9 cellular contexts compared by ENCODE assay signal in genomic region chr17:50946891-50947843, GRCh38.
DNase-seq lines count a peak whose midpoint lies in the region; ATAC-seq and TF ChIP-seq lines count a peak whose summit lies in the region.
"Had no signal": no experiment of that assay in that cellular context is flagged by ENCODE, and none has a peak within 500 bp of the region (broad histone marks: within the 10 kb centered on the region; RNA-seq: fewer than 3 reads in every experiment).

No MANE protein-coding gene starts in this region.

- H3K4me1 ChIP-seq in mammary epithelial cell (ENCODE audit: insufficient read depth, low read length): peaks cover 40% of the 10 kb centered on the region
- peaks cover 81% of the 10 kb centered on the region for H3K4me1 ChIP-seq in mucosa of stomach (ENCODE audit: control insufficient read depth, insufficient read depth, low read length)
- H3K4me1 ChIP-seq in upper lobe of left lung: peaks cover 38 to 57% (median 51%) of the 10 kb centered on the region in 4 donors

- DNase-seq in MCF 10A (ENCODE audit: unreplicated experiment) (no peak), mammary epithelial cell (no peak), chondrocyte (ENCODE audit: low spot score) (peak; percentile 59), upper lobe of left lung (no peak), Kasumi-1 (lab: John Stamatoyannopoulos, UW) (no peak), NCI-H446 (lab: John Stamatoyannopoulos, UW) (no peak)
- DNase-seq: HCEC 1CT had no signal

- H4K20me1 ChIP-seq in mammary epithelial cell (ENCODE audit: insufficient read depth, low read length): no peaks in the 10 kb centered on the region

- no peak overlapping the region for H2AFZ ChIP-seq in mammary epithelial cell (ENCODE audit: low read depth, low read length)

- BruUV-seq in MCF 10A (replicated peaks; lab: Mats Ljungman, UMichigan): no TSS peak
- no TSS peak for BruUV-seq in mammary epithelial cell (replicated peaks; lab: Mats Ljungman, UMichigan)

- POLR2A ChIA-PET in MCF 10A (lab: Yijun Ruan, JAX): interaction anchor here (8.7 to 12.7 kb wide), 2 partner anchors 12 to 84 kb away, joined by 81 to 473 read pairs; partner anchors contain the start of gene TOB1

- ATAC-seq in upper lobe of left lung (ENCODE audit: low FRiP score in 2 of 2): no peak
- no peak for ATAC-seq in GM19023 (IDR thresholded peaks at IDR 0.05; ENCODE audit: unreplicated experiment)

- H3K4me1 Mint-ChIP-seq in MCF 10A (ENCODE audit: insufficient read depth, unreplicated experiment) (peaks cover 26% of the 10 kb centered on the region), chondrocyte (ENCODE audit: low read depth) (peaks cover 45% of the 10 kb centered on the region)

- in situ Hi-C loops in mammary epithelial cell (cut with MboI; ENCODE audit: low sequenced_read_pairs in 2 of 2): no loop called here

- H3K9me3 Mint-ChIP-seq in MCF 10A (ENCODE audit: unreplicated experiment) (no peaks in the 10 kb centered on the region), chondrocyte (ENCODE audit: low read depth) (no peaks in the 10 kb centered on the region)

- H3K4me3 Mint-ChIP-seq in MCF 10A (ENCODE audit: unreplicated experiment) (no peak overlapping the region), chondrocyte (ENCODE audit: unreplicated experiment) (no peak overlapping the region)

- no peaks in the 10 kb centered on the region for H3K27me3 ChIP-seq in mammary epithelial cell (ENCODE audit: insufficient read depth, low read length)
- H3K27me3 ChIP-seq in mucosa of stomach (ENCODE audit: control insufficient read depth, insufficient read depth, low read length): no peaks in the 10 kb centered on the region
- no peaks in the 10 kb centered on the region for H3K27me3 ChIP-seq in upper lobe of left lung

- CTCF ChIA-PET in MCF 10A (lab: Yijun Ruan, JAX): interaction anchor here (0.7 to 12.2 kb wide), 9 partner anchors 12 to 550 kb away, joined by 3 to 429 read pairs (median 6); partner anchors contain the start of gene TOB1
- CTCF ChIA-PET in mammary epithelial cell (lab: Charles Lee; ENCODE audit: low non-redundant PET): no interaction called here

- no peaks in the 10 kb centered on the region for H3K9me3 ChIP-seq in mammary epithelial cell (replicated peaks; ENCODE audit: insufficient read depth, low read length)
- no peaks in the 10 kb centered on the region for H3K9me3 ChIP-seq in mucosa of stomach (ENCODE audit: control insufficient read depth, low read length)
- no peaks in the 10 kb centered on the region for H3K9me3 ChIP-seq in upper lobe of left lung

- no peaks in the 10 kb centered on the region for H3K79me2 ChIP-seq in mammary epithelial cell (ENCODE audit: insufficient read depth, low read length)

- TF ChIP-seq EP300 in upper lobe of left lung (IDR thresholded peaks at IDR 0.05): no peak

- H3K9ac ChIP-seq in mammary epithelial cell (ENCODE audit: insufficient read depth, low read length) (no peak overlapping the region), mucosa of stomach (ENCODE audit: low read length) (peak overlapping the region; percentile 50)

- TF ChIP-seq POLR2A in upper lobe of left lung (IDR thresholded peaks at IDR 0.05): no peak

- 95% methylated on average over 11 of the region's 20 CpGs for WGBS in mammary epithelial cell (ENCODE audit: low coverage, missing lambda C conversion rate)
- WGBS in upper lobe of left lung, 2 donors: 93 to 95% methylated on average over 18 to 20 of the region's 20 CpGs

- dilution Hi-C loops in mammary epithelial cell (cut with HindIII; ENCODE audit: low sequenced_read_pairs): loop anchor here (5.0 kb wide), 3 partner anchors 45 to 185 kb away; no protein-coding TSS in a partner anchor

- H3K36me3 ChIP-seq in mammary epithelial cell (ENCODE audit: insufficient read depth, low read length) (no peaks in the 10 kb centered on the region), mucosa of stomach (ENCODE audit: control insufficient read depth, insufficient read depth, low read length) (no peaks in the 10 kb centered on the region), upper lobe of left lung (no peaks in the 10 kb centered on the region)

- intact Hi-C loops in MCF 10A (cut with micrococcal nuclease): no loop called here
- intact Hi-C loops in mammary epithelial cell (cut with micrococcal nuclease): no loop called here

- peak overlapping the region; percentile 57 for H3K27ac Mint-ChIP-seq in MCF 10A (ENCODE audit: low read depth, unreplicated experiment)
- H3K27ac Mint-ChIP-seq in chondrocyte (ENCODE audit: unreplicated experiment): no peak overlapping the region

- TF ChIP-seq CTCF in MCF 10A (IDR thresholded peaks at IDR 0.05; ENCODE audit: unreplicated experiment) (no peak), mammary epithelial cell (conservative IDR thresholded peaks at IDR 0.05 in 1 of 2, IDR thresholded peaks at IDR 0.05 in 1 of 2; ENCODE audit: extremely low read depth in 1 of 2, insufficient read depth in 1 of 2, low read depth in 1 of 2, low read length in 2 of 2) (no peak), chondrocyte (IDR thresholded peaks at IDR 0.05) (no peak), upper lobe of left lung (IDR thresholded peaks at IDR 0.05) (no peak)

- H3K27ac ChIP-seq in mammary epithelial cell (ENCODE audit: insufficient read depth, low read depth, low read length) (no peak overlapping the region), upper lobe of left lung (peak overlapping the region in 3 of 4 donors; percentile 75 to 85 (median 79))

- H3K36me3 Mint-ChIP-seq in MCF 10A (ENCODE audit: insufficient read depth, unreplicated experiment) (no peaks in the 10 kb centered on the region), chondrocyte (ENCODE audit: low read depth) (no peaks in the 10 kb centered on the region)

- no peaks in the 10 kb centered on the region for H3K27me3 Mint-ChIP-seq in MCF 10A (ENCODE audit: insufficient read depth, unreplicated experiment)
- no peaks in the 10 kb centered on the region for H3K27me3 Mint-ChIP-seq in chondrocyte (ENCODE audit: low read depth)

- H3K4me2 ChIP-seq in mammary epithelial cell (ENCODE audit: insufficient read depth, low read depth, low read length): no peak overlapping the region

- H3K4me3 ChIP-seq in mammary epithelial cell (replicated peaks in 1 of 3; ENCODE audit: insufficient read depth in 1 of 3, low read depth in 2 of 3, low read length in 3 of 3) (no peak overlapping the region), mucosa of stomach (ENCODE audit: low read length) (no peak overlapping the region), upper lobe of left lung (no peak overlapping the region)
